8 cellular contexts compared by ENCODE assay signal in genomic region chr19:10086032-10086903, GRCh38. TPM values are rescaled to one million over a fixed set of nuclear protein-coding genes. Genes with fewer than 3 reads are reported as not detected.
DNase-seq lines count a peak whose midpoint lies in the region; ATAC-seq, FAIRE-seq and TF ChIP-seq lines count a peak whose summit lies in the region.

SHFL (plus strand) TSS chr19:10086317; CDS start chr19:10086428, 111 bp downstream.

- peak; percentile 47 for DNase-seq in NCI-H748 (lab: John Stamatoyannopoulos, UW; ENCODE audit: unreplicated experiment)
- DNase-seq in activated CD8-positive, alpha-beta memory T cell treated with anti-CD3 and anti-CD28 coated beads, Interleukin-2, amount 50 U/mL, for 48 hours: peak; percentile 89
- DNase-seq in endothelial cell of umbilical vein (ENCODE audit: low read depth, low spot score): peak; percentile 64
- peak; percentile 27 for DNase-seq in middle frontal gyrus (ENCODE audit: extremely low spot score, low spot score)
- peak; percentile 67 to 74 for DNase-seq in stimulated activated CD8-positive, alpha-beta memory T cell treated with anti-CD3 and anti-CD28 coated beads, Interleukin-15, amount 100 ng/mL, for 4 hours (ENCODE audit: low read depth in 2 of 2)

- peaks cover 0 to 16% of the 10 kb centered on the region in 2 experiments for H3K36me3 ChIP-seq in endothelial cell of umbilical vein (ENCODE audit: control insufficient read depth in 2 of 2, extremely low read depth in 1 of 2, insufficient read depth in 2 of 2, low read length in 2 of 2)

- FAIRE-seq in endothelial cell of umbilical vein (lab: Jason Lieb, UNC): no peak

- peaks cover 2% of the 10 kb centered on the region for H3K4me1 ChIP-seq in endothelial cell of umbilical vein (ENCODE audit: control insufficient read depth, extremely low read depth, insufficient read depth, low read length)

- H2AFZ ChIP-seq in endothelial cell of umbilical vein (ENCODE audit: low read depth, low read length): peak within 1 kb of the TSS; percentile 96

- H3K27ac ChIP-seq in endothelial cell of umbilical vein (ENCODE audit: insufficient read depth, low read depth, low read length): no peak within 1 kb of the TSS

- POLR2A ChIA-PET in endothelial cell of umbilical vein (lab: Charles Lee): no interaction called here

- BruUV-seq in endothelial cell of umbilical vein (replicated peaks; lab: Mats Ljungman, UMichigan): no TSS peak

- TF ChIP-seq CTCF in endothelial cell of umbilical vein (IDR thresholded peaks at IDR 0.05; ENCODE audit: extremely low read depth in 1 of 2, insufficient read depth in 1 of 2, low read depth in 1 of 2, low read length in 2 of 2): no peak

- peak within 1 kb of the TSS; percentile 74 for H3K4me2 ChIP-seq in endothelial cell of umbilical vein (ENCODE audit: insufficient read depth, low read length)

- no peaks in the 10 kb centered on the region for H3K79me2 ChIP-seq in endothelial cell of umbilical vein (ENCODE audit: control insufficient read depth, insufficient read depth, low read length)

- no peaks in the 10 kb centered on the region for H3K27me3 ChIP-seq in endothelial cell of umbilical vein (ENCODE audit: control insufficient read depth in 2 of 2, insufficient read depth in 2 of 2, low read length in 2 of 2)

- dilution Hi-C loops in endothelial cell of umbilical vein (cut with MboI; ENCODE audit: extremely low pct_ligation_motif_present, low sequenced_read_pairs): no loop called here

- CTCF ChIA-PET in endothelial cell of umbilical vein (lab: Charles Lee): interaction anchor here (0.6 kb wide), 1 partner anchor 14 kb away, joined by 3 read pairs; no protein-coding TSS in a partner anchor

- intact Hi-C loops in endothelial cell of umbilical vein (cut with micrococcal nuclease): no loop called here

- H4K20me1 ChIP-seq in endothelial cell of umbilical vein (replicated peaks; ENCODE audit: control insufficient read depth, extremely low read depth, insufficient read depth, low read length): no peaks in the 10 kb centered on the region

- H3K9ac ChIP-seq in endothelial cell of umbilical vein (replicated peaks; ENCODE audit: extremely low read depth, insufficient read depth, low read length): peak within 1 kb of the TSS; percentile 53

- TF ChIP-seq POLR2A in endothelial cell of umbilical vein (IDR thresholded peaks at IDR 0.05; ENCODE audit: low read depth, low read length): no peak

- H3K4me3 ChIP-seq in endothelial cell of umbilical vein (replicated peaks in 1 of 3; ENCODE audit: insufficient read depth in 1 of 3, low read depth in 1 of 3, low read length in 3 of 3): peak within 1 kb of the TSS; percentile 84 to 97 (median 96)

- H3K9me1 ChIP-seq in endothelial cell of umbilical vein (replicated peaks; ENCODE audit: control insufficient read depth, extremely low read depth, insufficient read depth, low read length): no peaks in the 10 kb centered on the region

- no peaks in the 10 kb centered on the region for H3K9me3 ChIP-seq in endothelial cell of umbilical vein (replicated peaks; ENCODE audit: control insufficient read depth, insufficient read depth, low read length)

- ATAC-seq in GM18498 (IDR thresholded peaks at IDR 0.05; ENCODE audit: unreplicated experiment) (peak; percentile 89), HG02759 (IDR thresholded peaks at IDR 0.05; ENCODE audit: unreplicated experiment) (peak; percentile 87), GM18873 (IDR thresholded peaks at IDR 0.05; ENCODE audit: low FRiP score, unreplicated experiment) (no peak)

TF ChIP-seq in endothelial cell of umbilical vein, 7 proteins besides CTCF, POLR2A, EP300 and RAD21:
- TF ChIP-seq EZH2 (IDR thresholded peaks at IDR 0.05; ENCODE audit: borderline replicate concordance, low read depth, low read length, severe bottlenecking): no peak
- TF ChIP-seq POLR2AphosphoS5 (IDR thresholded peaks at IDR 0.05; ENCODE audit: insufficient read depth, low read depth, low read length): peak; percentile 23

RNA-seq across cellular contexts. Expression of gene SHFL, which starts in this region (rescaled TPM):
- total RNA-seq in endothelial cell of umbilical vein: 23.6 and 34.4 TPM in 2 replicates
- polyA plus RNA-seq in endothelial cell of umbilical vein: 36.9 and 40.0 TPM in 2 replicates
- 18.6 and 27.1 TPM in 2 replicates for polyA plus RNA-seq in endothelial cell of umbilical vein (2011; cell fraction: cytosol; rRNA removed)
- polyA plus RNA-seq in endothelial cell of umbilical vein (2011; cell fraction: nucleus; rRNA removed): 86.2 and 88.9 TPM in 2 replicates
- polyA plus RNA-seq in endothelial cell of umbilical vein (2012): 18.2 and 24.4 TPM in 2 replicates
- polyA minus RNA-seq in endothelial cell of umbilical vein: 13.6 and 17.4 TPM in 2 replicates
- 14.0 TPM for polyA minus RNA-seq in endothelial cell of umbilical vein (2011; cell fraction: cytosol; rRNA and poly(A)+ RNA removed)
- 9.6 and 12.3 TPM in 2 replicates for polyA minus RNA-seq in endothelial cell of umbilical vein (2011; cell fraction: nucleus; rRNA and poly(A)+ RNA removed)

Comparison
In these comparisons a context has a peak if more than half of its experiments do, and no peak if none do; other contexts are left out.
1. DNase-seq: peak in every context shown above with its lines; median percentile 89 in activated CD8-positive, alpha-beta memory T cell treated with anti-CD3 and anti-CD28 coated beads, Interleukin-2, amount 50 U/mL, for 48 hours; 70 in stimulated activated CD8-positive, alpha-beta memory T cell treated with anti-CD3 and anti-CD28 coated beads, Interleukin-15, amount 100 ng/mL, for 4 hours; 64 in endothelial cell of umbilical vein; 47 in NCI-H748; 27 in middle frontal gyrus.